1 cellular context compared by ENCODE assay signal in genomic region chr1:198763298-198763714, GRCh38.
TF ChIP-seq lines count a peak whose summit lies in the region.

No MANE protein-coding gene starts in this region.

TF ChIP-seq in IMR-90, 13 proteins besides CTCF, POLR2A, EP300 and RAD21:
- TF ChIP-seq MAZ (IDR thresholded peaks at IDR 0.05; ENCODE audit: borderline replicate concordance, low read depth, low read length) (no peak), FOS (IDR thresholded peaks at IDR 0.05; ENCODE audit: low read depth, low read length) (no peak), RCOR1 (IDR thresholded peaks at IDR 0.05; ENCODE audit: insufficient replicate concordance, low read length) (no peak), RFX5 (IDR thresholded peaks at IDR 0.05; ENCODE audit: low read depth, low read length) (no peak), CEBPB (IDR thresholded peaks at IDR 0.05; ENCODE audit: low read depth, low read length) (no peak), MAFK (IDR thresholded peaks at IDR 0.05; ENCODE audit: low read depth, low read length) (no peak), SMC3 (IDR thresholded peaks at IDR 0.05; ENCODE audit: low read depth, low read length) (no peak), BHLHE40 (IDR thresholded peaks at IDR 0.05; ENCODE audit: low read depth, low read length) (no peak), CHD1 (IDR thresholded peaks at IDR 0.05; ENCODE audit: low read depth, low read length) (no peak), ELK1 (IDR thresholded peaks at IDR 0.05; ENCODE audit: borderline replicate concordance, low read depth, low read length) (no peak), NFE2L2 (IDR thresholded peaks at IDR 0.05; ENCODE audit: low read depth, low read length) (no peak), MXI1 (IDR thresholded peaks at IDR 0.05; ENCODE audit: borderline replicate concordance, low read depth, low read length) (no peak)
- TF ChIP-seq, protein P1, sequence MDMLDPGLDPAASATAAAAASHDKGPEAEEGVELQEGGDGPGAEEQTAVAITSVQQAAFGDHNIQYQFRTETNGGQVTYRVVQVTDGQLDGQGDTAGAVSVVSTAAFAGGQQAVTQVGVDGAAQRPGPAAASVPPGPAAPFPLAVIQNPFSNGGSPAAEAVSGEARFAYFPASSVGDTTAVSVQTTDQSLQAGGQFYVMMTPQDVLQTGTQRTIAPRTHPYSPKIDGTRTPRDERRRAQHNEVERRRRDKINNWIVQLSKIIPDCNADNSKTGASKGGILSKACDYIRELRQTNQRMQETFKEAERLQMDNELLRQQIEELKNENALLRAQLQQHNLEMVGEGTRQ (IDR thresholded peaks at IDR 0.05; ENCODE audit: low read depth, low read length): no peak
